Comparison of ENCODE assay signal across 23 cellular contexts in genomic region chr12:28704477-28705169, GRCh38.
"Had no signal": no experiment of that assay in that cellular context is flagged by ENCODE, and none has a peak within 500 bp of the region (broad histone marks: within the 10 kb centered on the region; RNA-seq: fewer than 3 reads in every experiment).

No MANE protein-coding gene starts in this region.

- H3K79me2 ChIP-seq: parathyroid adenoma had no signal

- H2AFZ ChIP-seq: parathyroid adenoma had no signal

- H3K4me1 ChIP-seq: colonic mucosa, gastrocnemius medialis, heart left ventricle, parathyroid adenoma, spleen had no signal

- FAIRE-seq: kidney, urothelium cell line had no signal

- H3K27me3 ChIP-seq: brain microvascular endothelial cell, colonic mucosa, gastrocnemius medialis, heart left ventricle, spleen had no signal

- H3K9me3 ChIP-seq: colonic mucosa, gastrocnemius medialis had no signal

- H3K27ac ChIP-seq: brain microvascular endothelial cell, colonic mucosa, gastrocnemius medialis, heart left ventricle, parathyroid adenoma, spleen had no signal

- DNase-seq: activated CD4-positive, alpha-beta T cell treated with anti-CD3 and anti-CD28 coated beads for 48 hours; activated CD4-positive, CD25-positive, alpha-beta regulatory T cell; activated CD8-positive, alpha-beta T cell treated with anti-CD3 and anti-CD28 coated beads for 36 hours; activated naive CD4-positive, alpha-beta T cell; activated naive CD8-positive, alpha-beta T cell treated with anti-CD3 and anti-CD28 coated beads for 36 hours; activated T-cell treated with anti-CD3 and anti-CD28 coated beads, Interleukin-2, amount 50 U/mL, for 1 hour; amygdala; brain microvascular endothelial cell; colonic mucosa; endodermal cell; gastrocnemius medialis; heart left ventricle; kidney; spleen; stimulated activated naive B cell treated with anti-CD40 and anti-IgM and Interleukin-4, amounts not matched to agents 10 μg/mL and 1 μg/mL and 100 μg/mL, for 72 hours; T1000 had no signal

- H3K9ac ChIP-seq: parathyroid adenoma had no signal

- H3K4me3 ChIP-seq: colonic mucosa, gastrocnemius medialis, heart left ventricle, lung, spleen had no signal

- H3K36me3 ChIP-seq: brain microvascular endothelial cell, colonic mucosa, gastrocnemius medialis, heart left ventricle, spleen had no signal

- ATAC-seq: activated CD8-positive, alpha-beta T cell treated with anti-CD3 and anti-CD28 coated beads for 36 hours; activated T-helper 17 cell treated with anti-CD3 and anti-CD28 coated beads, Interleukin-2, amount 50 U/mL, for 72 hours; gastrocnemius medialis; heart left ventricle; left lobe of liver; natural killer cell treated with Interleukin-12 subunit alpha and Interleukin-12 subunit beta and Interleukin-15 and Interleukin-18, amount 100 ng/mL, for 72 hours; sciatic nerve; stimulated activated naive B cell treated with anti-CD40 and anti-IgM and Interleukin-4, amounts not matched to agents 10 μg/mL and 1 μg/mL and 100 μg/mL, for 72 hours had no signal
